12 cellular contexts compared by ENCODE assay signal in genomic region chr17:27545562-27546229, GRCh38.
DNase-seq lines count a peak whose midpoint lies in the region; ATAC-seq, FAIRE-seq and TF ChIP-seq lines count a peak whose summit lies in the region.
"Had no signal": no experiment of that assay in that cellular context is flagged by ENCODE, and none has a peak within 500 bp of the region (broad histone marks: within the 10 kb centered on the region; RNA-seq: fewer than 3 reads in every experiment).

No MANE protein-coding gene starts in this region.

- H3K36me3 ChIP-seq in uterus, result no peaks in the 10 kb centered on the region
- H3K36me3 ChIP-seq in gastroesophageal sphincter, result no peaks in the 10 kb centered on the region

- intact Hi-C loops in uterus (cut with DNase I; ENCODE audit: low total_unique reads), result no loop called here

- H3K27ac ChIP-seq in uterus (no peak overlapping the region), gastroesophageal sphincter (no peak overlapping the region)
- H3K27ac ChIP-seq: foreskin keratinocyte had no signal

- TF ChIP-seq CTCF in AG10803 (conservative IDR thresholded peaks at IDR 0.05; ENCODE audit: low read length) (no peak), fibroblast of villous mesenchyme (IDR thresholded peaks at IDR 0.05; ENCODE audit: insufficient read depth, low read depth, low read length) (no peak), uterus (IDR thresholded peaks at IDR 0.05) (no peak), GM20000 (IDR thresholded peaks at IDR 0.05; ENCODE audit: extremely low read depth, missing control alignments) (no peak), gastroesophageal sphincter (IDR thresholded peaks at IDR 0.05) (no peak)

- H3K9me3 ChIP-seq in uterus (no peaks in the 10 kb centered on the region), gastroesophageal sphincter (no peaks in the 10 kb centered on the region)

- no peak for TF ChIP-seq EP300 in gastroesophageal sphincter (IDR thresholded peaks at IDR 0.05)

- H3K4me1 ChIP-seq in uterus (peaks cover 0 to 6% of the 10 kb centered on the region in 2 donors), gastroesophageal sphincter (peaks cover 0 to 24% (median 0%) of the 10 kb centered on the region in 3 donors)
- H3K4me1 ChIP-seq: foreskin keratinocyte had no signal

- TF ChIP-seq POLR2A in uterus (IDR thresholded peaks at IDR 0.05) (no peak), gastroesophageal sphincter (IDR thresholded peaks at IDR 0.05) (no peak)

- peak; percentile 68 for DNase-seq in AG10803 (ENCODE audit: low read depth)
- no peak for DNase-seq in GM19239 (ENCODE audit: insufficient read length, low spot score)
- peak; percentile 74 for DNase-seq in OCI-M1 (lab: John Stamatoyannopoulos, UW)
- peak; percentile 96 for DNase-seq in fibroblast of villous mesenchyme (ENCODE audit: low read depth)
- no peak for DNase-seq in uterus
- DNase-seq in GM20000 (ENCODE audit: low spot score), result no peak
- no peak for DNase-seq in NCI-H2081 (lab: John Stamatoyannopoulos, UW)
- DNase-seq: foreskin keratinocyte, midbrain had no signal

- ATAC-seq in gastroesophageal sphincter, result no peak

- 64 to 90% methylated on average over 3 to 5 of the region's 8 CpGs for WGBS in gastroesophageal sphincter (ENCODE audit: low coverage in 1 of 2), 2 donors

- no peak overlapping the region for H3K4me3 ChIP-seq in AG10803 (ENCODE audit: low read length)
- H3K4me3 ChIP-seq in fibroblast of villous mesenchyme (ENCODE audit: low read depth, low read length), result no peak overlapping the region
- H3K4me3 ChIP-seq in uterus, result no peak overlapping the region
- no peak overlapping the region for H3K4me3 ChIP-seq in gastroesophageal sphincter

- H3K27me3 ChIP-seq in uterus (no peaks in the 10 kb centered on the region), gastroesophageal sphincter (no peaks in the 10 kb centered on the region)

- peak; percentile 11 for FAIRE-seq in GM19239 (lab: Jason Lieb, UNC)
- FAIRE-seq: bronchial epithelial cell, TTC549 had no signal

Comparison
In these comparisons a context has a peak if more than half of its experiments do, and no peak if none do; other contexts are left out.
1. DNase-seq: peak in AG10803 (single experiment), OCI-M1 (single experiment) and fibroblast of villous mesenchyme (single experiment); none in GM19239 (single experiment), uterus (0 of 2), GM20000 (single experiment) and NCI-H2081 (0 of 2).